In genomic region chr4:132396636-132397035, GRCh38 we compare ENCODE assay signal across 17 cellular contexts.
"Had no signal": no experiment of that assay in that cellular context is flagged by ENCODE, and none has a peak within 500 bp of the region (broad histone marks: within the 10 kb centered on the region; RNA-seq: fewer than 3 reads in every experiment).

No MANE protein-coding gene starts in this region.

- H3K36me3 ChIP-seq: breast epithelium, ovary, right lobe of liver had no signal

- H3K4me1 Mint-ChIP-seq: activated naive CD4-positive, alpha-beta T cell treated with anti-CD3 and anti-CD28 coated beads, Interleukin-2, amount 50 U/mL, for 24 hours; naive thymus-derived CD8-positive, alpha-beta T cell; stimulated activated naive B cell treated with anti-CD40 and anti-IgM and Interleukin-4, amounts not matched to agents 10 μg/mL and 1 μg/mL and 100 μg/mL, for 72 hours had no signal

- H3K36me3 Mint-ChIP-seq: activated naive CD4-positive, alpha-beta T cell treated with anti-CD3 and anti-CD28 coated beads, Interleukin-2, amount 50 U/mL, for 24 hours; naive thymus-derived CD8-positive, alpha-beta T cell; stimulated activated naive B cell treated with anti-CD40 and anti-IgM and Interleukin-4, amounts not matched to agents 10 μg/mL and 1 μg/mL and 100 μg/mL, for 72 hours had no signal

- H3K27me3 ChIP-seq: breast epithelium, ovary, right lobe of liver had no signal

- H3K4me1 ChIP-seq: breast epithelium, psoas muscle, right lobe of liver had no signal

- DNase-seq: activated CD4-positive, alpha-beta T cell treated with anti-CD3 and anti-CD28 coated beads, Interleukin-2, amount 50 U/mL, for 1 hour; activated CD8-positive, alpha-beta memory T cell treated with anti-CD3 and anti-CD28 coated beads for 24 hours; activated gamma-delta T cell; activated T-cell treated with anti-CD3 and anti-CD28 coated beads, Interleukin-2, amount 50 U/mL, for 72 hours; amniotic stem cell; cortex of kidney; effector CD4-positive, alpha-beta T cell; left cardiac atrium; mesendoderm; naive thymus-derived CD8-positive, alpha-beta T cell; ovary; psoas muscle; right lobe of liver; stimulated activated CD4-positive, alpha-beta T cell treated with anti-CD3 and anti-CD28 coated beads, Interleukin-4, amount 100 ng/mL, for 4 hours; stimulated activated naive B cell treated with anti-CD40 and anti-IgM and Interleukin-4, amounts not matched to agents 10 μg/mL and 1 μg/mL and 100 μg/mL, for 72 hours had no signal

- H3K27ac ChIP-seq: breast epithelium, ovary, psoas muscle, right lobe of liver had no signal

- H3K9me3 Mint-ChIP-seq: activated naive CD4-positive, alpha-beta T cell treated with anti-CD3 and anti-CD28 coated beads, Interleukin-2, amount 50 U/mL, for 24 hours had no signal

- H3K9me3 ChIP-seq: breast epithelium, ovary, psoas muscle, right lobe of liver had no signal

- H3K4me3 Mint-ChIP-seq: activated naive CD4-positive, alpha-beta T cell treated with anti-CD3 and anti-CD28 coated beads, Interleukin-2, amount 50 U/mL, for 24 hours; activated T-cell treated with anti-CD3 and anti-CD28 coated beads, Interleukin-2, amount 50 U/mL, for 72 hours; naive thymus-derived CD8-positive, alpha-beta T cell; stimulated activated naive B cell treated with anti-CD40 and anti-IgM and Interleukin-4, amounts not matched to agents 10 μg/mL and 1 μg/mL and 100 μg/mL, for 72 hours had no signal

- H3K4me3 ChIP-seq: breast epithelium, ovary, psoas muscle, right lobe of liver had no signal

- H3K27ac Mint-ChIP-seq: activated naive CD4-positive, alpha-beta T cell treated with anti-CD3 and anti-CD28 coated beads, Interleukin-2, amount 50 U/mL, for 24 hours; activated T-cell treated with anti-CD3 and anti-CD28 coated beads, Interleukin-2, amount 50 U/mL, for 72 hours; naive thymus-derived CD8-positive, alpha-beta T cell; stimulated activated naive B cell treated with anti-CD40 and anti-IgM and Interleukin-4, amounts not matched to agents 10 μg/mL and 1 μg/mL and 100 μg/mL, for 72 hours had no signal

- H3K27me3 Mint-ChIP-seq: activated naive CD4-positive, alpha-beta T cell treated with anti-CD3 and anti-CD28 coated beads, Interleukin-2, amount 50 U/mL, for 24 hours; stimulated activated naive B cell treated with anti-CD40 and anti-IgM and Interleukin-4, amounts not matched to agents 10 μg/mL and 1 μg/mL and 100 μg/mL, for 72 hours had no signal
